Comparison of ENCODE assay signal across 9 cellular contexts in the genomic region with DNA sequence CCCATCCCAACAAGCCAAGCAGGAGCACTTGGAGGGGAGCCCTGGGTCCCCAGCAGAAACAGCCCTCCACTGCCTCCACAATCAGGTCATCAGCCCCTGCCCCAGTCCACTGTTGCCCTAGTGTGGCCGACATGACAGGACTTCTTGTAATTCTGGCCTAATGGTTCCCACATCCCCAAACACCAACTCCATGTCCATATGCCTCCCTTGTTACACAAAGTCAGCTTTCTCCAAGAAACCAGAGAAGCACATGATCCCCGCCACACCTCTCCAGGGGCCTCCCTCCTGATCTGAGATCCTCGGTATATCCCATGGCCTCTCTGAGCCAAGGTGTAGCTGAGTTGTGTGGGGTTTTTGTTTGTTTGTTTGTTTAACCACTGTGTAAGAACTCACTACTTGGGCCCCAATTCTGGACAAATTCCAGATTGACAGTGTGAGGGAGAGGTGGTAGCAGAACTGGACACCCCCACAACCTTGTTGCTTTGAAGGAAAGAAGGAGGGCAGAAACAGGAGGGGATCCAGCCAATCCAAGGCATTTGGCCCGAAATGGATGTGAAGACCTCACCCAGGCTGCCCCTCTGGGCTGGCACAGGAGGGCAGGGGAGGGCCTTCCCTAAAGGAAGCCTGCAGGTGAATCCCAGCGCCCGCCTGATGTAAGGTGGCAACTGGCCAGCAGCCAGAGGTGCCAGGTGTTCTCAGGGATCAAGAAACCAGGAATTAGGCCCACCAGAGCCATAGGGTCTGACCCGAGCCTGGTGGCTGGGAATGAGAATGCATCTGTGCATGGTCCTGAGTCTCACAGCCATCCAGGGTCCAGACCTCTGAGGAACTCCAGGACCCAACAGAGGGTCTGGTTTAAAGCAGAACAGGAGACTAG. TPM values are rescaled to one million over a fixed set of nuclear protein-coding genes. Genes with fewer than 3 reads are reported as not detected.
DNase-seq lines count a peak whose midpoint lies in the region; ATAC-seq, FAIRE-seq and TF ChIP-seq lines count a peak whose summit lies in the region.
"Had no signal": no experiment of that assay in that cellular context is flagged by ENCODE, and none has a peak within 500 bp of the region (broad histone marks: within the 10 kb centered on the region; RNA-seq: fewer than 3 reads in every experiment).

No MANE protein-coding gene starts in this region.

- H3K79me1 ChIP-seq in H1 (ENCODE audit: low read depth, low read length) = no peaks in the 10 kb centered on the region

- no peak overlapping the region for H3K23ac ChIP-seq in H1 (ENCODE audit: insufficient read length)

- H3K4me2 ChIP-seq in H1 (ENCODE audit: insufficient read depth in 1 of 2, low read depth in 2 of 2, low read length in 2 of 2) = no peak overlapping the region

- H4K5ac ChIP-seq in H1 (ENCODE audit: insufficient read length, low read depth, low read length) = no peak overlapping the region

- DNase-seq in activated CD4-positive, alpha-beta T cell treated with anti-CD3 and anti-CD28 coated beads for 1 hour = peak; percentile 31
- DNase-seq in activated CD4-positive, alpha-beta T cell treated with anti-CD3 and anti-CD28 coated beads, Interleukin-2, amount 50 U/mL, for 4 hours = no peak
- DNase-seq in SHP77 treated with DMSO at 0.1 percent for 48 hours (lab: John Stamatoyannopoulos, UW) = peak; percentile 3
- DNase-seq in H1 (ENCODE audit: low read depth in 1 of 2, low spot score in 2 of 2) = no peak
- no peak for DNase-seq in hepatic stellate cell (ENCODE audit: low spot score)
- no peak for DNase-seq in NCI-H524 (lab: John Stamatoyannopoulos, UW)
- DNase-seq in GM19239 (ENCODE audit: insufficient read length, low spot score) = no peak
- DNase-seq: stimulated activated CD8-positive, alpha-beta memory T cell treated with anti-CD3 and anti-CD28 coated beads, Interleukin-4, amount 100 ng/mL, for 48 hours had no signal

- H4K8ac ChIP-seq in H1 (ENCODE audit: extremely low read depth, insufficient read depth, low read length) = no peak overlapping the region

- H2BK20ac ChIP-seq in H1 (ENCODE audit: low read length) = no peak overlapping the region

- H3K14ac ChIP-seq in H1 (ENCODE audit: insufficient read length) = no peak overlapping the region

- H2BK120ac ChIP-seq in H1 (replicated peaks; ENCODE audit: low read depth, low read length) = no peak overlapping the region

- no peaks in the 10 kb centered on the region for H3K27me3 Mint-ChIP-seq in stimulated activated memory B cell treated with anti-CD40 and anti-IgM and Interleukin-4, amounts not matched to agents 10 μg/mL and 1 μg/mL and 100 μg/mL, for 72 hours

- TF ChIP-seq EP300 in H1 (IDR thresholded peaks at IDR 0.05; ENCODE audit: borderline replicate concordance in 1 of 2, low read depth in 2 of 2, low read length in 2 of 2) = no peak

- H3K4me3 ChIP-seq in H1 (ENCODE audit: extremely low read depth in 1 of 4, insufficient read depth in 2 of 4, low read depth in 3 of 4, low read length in 4 of 4) = no peak overlapping the region

- no peaks in the 10 kb centered on the region for H3K9me3 Mint-ChIP-seq in stimulated activated memory B cell treated with anti-CD40 and anti-IgM and Interleukin-4, amounts not matched to agents 10 μg/mL and 1 μg/mL and 100 μg/mL, for 72 hours

- WGBS in H1 (ENCODE audit: extremely low coverage in 1 of 2, insufficient coverage in 1 of 2, insufficient read length in 1 of 2, insufficient replicate concordance in 2 of 2, low coverage in 1 of 2, low lambda C conversion rate in 2 of 2, missing lambda C conversion rate in 1 of 2), 2 experiments = 95% methylated on average over 7 of the region's 7 CpGs; no CpG with 5 or more reads in 1 of the 2 experiments

- H4K20me1 ChIP-seq in H1 (replicated peaks in 1 of 2; ENCODE audit: control insufficient read depth in 1 of 2, insufficient read depth in 2 of 2, low read length in 2 of 2) = no peaks in the 10 kb centered on the region

- no peak overlapping the region for H3K4me3 Mint-ChIP-seq in stimulated activated memory B cell treated with anti-CD40 and anti-IgM and Interleukin-4, amounts not matched to agents 10 μg/mL and 1 μg/mL and 100 μg/mL, for 72 hours

- H4K91ac ChIP-seq in H1 (replicated peaks; ENCODE audit: insufficient read length, low read length) = no peak overlapping the region

- TF ChIP-seq POLR2A in H1 (IDR thresholded peaks at IDR 0.05; ENCODE audit: control extremely low read depth in 1 of 2, low read depth in 2 of 2, low read length in 2 of 2) = no peak

- H2BK12ac ChIP-seq in H1 (ENCODE audit: low read depth, low read length) = no peak overlapping the region

- no peak overlapping the region for H2BK15ac ChIP-seq in H1 (ENCODE audit: low read length)

- TF ChIP-seq RAD21 in H1 (IDR thresholded peaks at IDR 0.05 in 1 of 2, conservative IDR thresholded peaks at IDR 0.05 in 1 of 2; ENCODE audit: low read depth in 2 of 2, low read length in 2 of 2) = peak; percentile 2 to 32; a peak in 1 of 4 replicates

- no peaks in the 10 kb centered on the region for H3K79me2 ChIP-seq in H1 (ENCODE audit: control insufficient read depth in 1 of 2, insufficient read depth in 2 of 2, low read length in 2 of 2)

- peaks cover 78% of the 10 kb centered on the region for H3K4me1 Mint-ChIP-seq in stimulated activated memory B cell treated with anti-CD40 and anti-IgM and Interleukin-4, amounts not matched to agents 10 μg/mL and 1 μg/mL and 100 μg/mL, for 72 hours

- H3K9me3 ChIP-seq in H1 (ENCODE audit: insufficient read depth in 2 of 2, low read depth in 1 of 2, low read length in 1 of 2) = no peaks in the 10 kb centered on the region

- CTCF ChIA-PET in H1 (lab: Charles Lee; ENCODE audit: partially characterized antibody) = interaction anchor here (0.6 to 9.6 kb wide), 18 partner anchors 8 to 212 kb away, joined by 3 to 77 read pairs (median 6); partner anchors contain the start of gene IRF1

- FAIRE-seq in H1 (lab: Jason Lieb, UNC) (no peak), GM19239 (lab: Jason Lieb, UNC) (no peak)

- no peak overlapping the region for H3K9ac ChIP-seq in H1 (replicated peaks in 1 of 4; ENCODE audit: extremely low read depth in 1 of 4, low read depth in 3 of 4, low read length in 3 of 4)

- POLR2A ChIA-PET in H1 (lab: Charles Lee; ENCODE audit: partially characterized antibody) = interaction anchor here (3.3 to 4.6 kb wide), 2 partner anchors 12 to 19 kb away, joined by 13 to 42 read pairs; partner anchors contain the start of gene IRF1

- H3K27ac ChIP-seq in H1 (ENCODE audit: low read depth, low read length) = no peak overlapping the region

- H3K4ac ChIP-seq in H1 (replicated peaks; ENCODE audit: insufficient read length, low read depth, low read length) = no peak overlapping the region

- H3K27ac Mint-ChIP-seq in stimulated activated memory B cell treated with anti-CD40 and anti-IgM and Interleukin-4, amounts not matched to agents 10 μg/mL and 1 μg/mL and 100 μg/mL, for 72 hours = peak overlapping the region; percentile 73

- H3K36me3 Mint-ChIP-seq in stimulated activated memory B cell treated with anti-CD40 and anti-IgM and Interleukin-4, amounts not matched to agents 10 μg/mL and 1 μg/mL and 100 μg/mL, for 72 hours = no peaks in the 10 kb centered on the region

- H3K56ac ChIP-seq in H1 (replicated peaks; ENCODE audit: insufficient read length, low read depth, low read length) = no peak overlapping the region

- no peaks in the 10 kb centered on the region for H3K27me3 ChIP-seq in H1 (replicated peaks in 1 of 4; ENCODE audit: control insufficient read depth in 3 of 4, extremely low read depth in 1 of 4, insufficient read depth in 3 of 4, low read length in 3 of 4)

- H2BK5ac ChIP-seq in H1 (ENCODE audit: low read depth, low read length) = no peak overlapping the region

- peaks cover 0 to 7% (median 0%) of the 10 kb centered on the region in 4 experiments; a peak in 1 of 7 replicates for H3K4me1 ChIP-seq in H1 (replicated peaks in 1 of 4; ENCODE audit: control insufficient read depth in 3 of 4, insufficient read depth in 4 of 4, low read length in 3 of 4)

- peak in 1 of 3 experiments; percentile 18; a peak in 1 of 4 replicates for TF ChIP-seq CTCF in H1 (IDR thresholded peaks at IDR 0.05; ENCODE audit: control extremely low read depth in 1 of 3, insufficient read depth in 1 of 3, low read depth in 1 of 3, low read length in 3 of 3)

- H3K18ac ChIP-seq in H1 (ENCODE audit: extremely low read depth, low read length) = no peak overlapping the region

- no peak overlapping the region for H2AFZ ChIP-seq in H1 (ENCODE audit: low read length)

- no peaks in the 10 kb centered on the region for H3K36me3 ChIP-seq in H1 (ENCODE audit: control insufficient read depth in 2 of 4, insufficient read depth in 4 of 4, low read length in 3 of 4)

- no peak overlapping the region for H2AK5ac ChIP-seq in H1 (ENCODE audit: low read depth, low read length)

- peak; percentile 5 for ATAC-seq in stimulated activated memory B cell treated with anti-CD40 and anti-IgM and Interleukin-4, amounts not matched to agents 10 μg/mL and 1 μg/mL and 100 μg/mL, for 72 hours

- no peaks in the 10 kb centered on the region for H3K23me2 ChIP-seq in H1 (ENCODE audit: low read depth, low read length)

TF ChIP-seq in H1, 55 proteins besides CTCF, POLR2A, EP300 and RAD21:
- TF ChIP-seq BRCA1 (IDR thresholded peaks at IDR 0.05; ENCODE audit: low read depth, low read length) (no peak), ATF3 (IDR thresholded peaks at IDR 0.05; ENCODE audit: insufficient read depth, low read depth, low read length) (no peak), SP2 (IDR thresholded peaks at IDR 0.05; ENCODE audit: low read length) (no peak), RXRA (IDR thresholded peaks at IDR 0.05; ENCODE audit: insufficient read depth, low read depth, low read length) (no peak), ZNF274 (IDR thresholded peaks at IDR 0.05; ENCODE audit: borderline replicate concordance, extremely low read depth, low read length) (no peak), EZH2 (IDR thresholded peaks at IDR 0.05; ENCODE audit: low read depth, low read length, severe bottlenecking) (no peak), CBX8 (IDR thresholded peaks at IDR 0.05; ENCODE audit: borderline replicate concordance, low read depth, low read length) (no peak), BACH1 (IDR thresholded peaks at IDR 0.05; ENCODE audit: low read length) (no peak)

RNA-seq across cellular contexts. Expression of gene IRF1, which starts 13.5 kb away (rescaled TPM):
- 8.5 TPM in 2 replicates for total RNA-seq in H1 (2021; fragmentation: NEBNext Ultra II Directional; extraction: Animal tissue kit (Norgen Biotek cat#: 25700))
- polyA plus RNA-seq in H1 (2011; rRNA removed) = 2.9 and 4.0 TPM in 2 replicates
- 3.7 TPM for polyA plus RNA-seq in H1 (2011; cell fraction: cytosol; rRNA removed)
- polyA plus RNA-seq in H1 (2011; cell fraction: nucleus; rRNA removed) = 9.7 TPM
- 6.1 to 7.7 TPM (median 7.3 TPM) in 4 replicates for polyA plus RNA-seq in H1 (2012, experiment 1 of 2)
- polyA plus RNA-seq in H1 (2012, experiment 2 of 2) = 6.4 TPM
- 3.9 TPM for polyA plus RNA-seq in H1 (2013, experiment 1 of 2)
- polyA plus RNA-seq in H1 (2013, experiment 2 of 2) = 2.8 TPM
- polyA minus RNA-seq in H1 (2011; rRNA and poly(A)+ RNA removed) = 11.9 and 15.3 TPM in 2 replicates
- polyA minus RNA-seq in H1 (2011; cell fraction: cytosol; rRNA and poly(A)+ RNA removed) = 5.3 TPM
- polyA minus RNA-seq in H1 (2011; cell fraction: nucleus; rRNA and poly(A)+ RNA removed) = 25.1 TPM

Comparison
In these comparisons a context has a peak if more than half of its experiments do, and no peak if none do; other contexts are left out.
1. DNase-seq: peak in activated CD4-positive, alpha-beta T cell treated with anti-CD3 and anti-CD28 coated beads for 1 hour (single experiment) and SHP77 treated with DMSO at 0.1 percent for 48 hours (single experiment); none in activated CD4-positive, alpha-beta T cell treated with anti-CD3 and anti-CD28 coated beads, Interleukin-2, amount 50 U/mL, for 4 hours (0 of 2), H1 (0 of 2), hepatic stellate cell (single experiment), NCI-H524 (0 of 2) and GM19239 (single experiment).